In the genomic region with DNA sequence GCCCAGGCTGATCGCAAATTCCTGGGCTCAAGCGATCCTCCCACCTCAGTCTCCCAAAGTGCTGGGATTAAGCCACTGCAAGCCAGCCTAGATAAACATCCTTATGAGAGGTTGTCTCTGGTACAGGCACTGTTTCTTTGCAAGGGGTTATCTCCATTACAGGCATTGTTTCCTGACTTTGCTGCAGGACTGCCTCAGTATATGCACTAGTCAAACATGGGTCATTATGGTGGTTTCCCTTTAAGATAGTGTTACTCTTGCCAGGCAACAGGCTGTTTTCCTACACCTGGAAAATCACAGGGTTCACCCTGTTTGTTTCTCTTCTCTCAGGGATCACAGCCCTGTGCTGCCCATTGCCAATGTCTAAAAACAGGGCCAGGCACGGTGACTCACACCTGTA, we compare ENCODE assay signal across 21 cellular contexts.
"Had no signal": no experiment of that assay in that cellular context is flagged by ENCODE, and none has a peak within 500 bp of the region (broad histone marks: within the 10 kb centered on the region; RNA-seq: fewer than 3 reads in every experiment).

No MANE protein-coding gene starts in this region.

- H3K36me3 Mint-ChIP-seq: immature natural killer cell, natural killer cell had no signal

- H3K27ac ChIP-seq: brain microvascular endothelial cell, heart right ventricle, pancreas, VCaP had no signal

- H3K4me1 Mint-ChIP-seq: immature natural killer cell, natural killer cell had no signal

- ATAC-seq: activated T-cell treated with anti-CD3 and anti-CD28 coated beads, Interleukin-2, amount 50 U/mL, for 4 hours; heart right ventricle; natural killer cell; pancreas had no signal

- H3K36me3 ChIP-seq: brain microvascular endothelial cell, heart right ventricle, pancreas had no signal

- H3K4me3 ChIP-seq: heart right ventricle, pancreas had no signal

- H3K27ac Mint-ChIP-seq: activated naive CD4-positive, alpha-beta T cell treated with anti-CD3 and anti-CD28 coated beads for 36 hours; immature natural killer cell; natural killer cell had no signal

- H3K4me1 ChIP-seq: heart right ventricle, pancreas had no signal

- FAIRE-seq: colon, endometrium, pancreas had no signal

- H3K4me3 Mint-ChIP-seq: activated naive CD4-positive, alpha-beta T cell treated with anti-CD3 and anti-CD28 coated beads for 36 hours; activated T-cell treated with anti-CD3 and anti-CD28 coated beads, Interleukin-2, amount 50 U/mL, for 4 hours; immature natural killer cell; natural killer cell had no signal

- H3K9me3 Mint-ChIP-seq: activated T-cell treated with anti-CD3 and anti-CD28 coated beads, Interleukin-2, amount 50 U/mL, for 4 hours; immature natural killer cell; natural killer cell had no signal

- H3K9me3 ChIP-seq: heart right ventricle, pancreas had no signal

- H3K27me3 ChIP-seq: brain microvascular endothelial cell, pancreas had no signal

- DNase-seq: activated CD4-positive, alpha-beta T cell treated with anti-CD3 and anti-CD28 coated beads, Interleukin-2, amount 50 U/mL, for 1 hour; activated CD4-positive, CD25-positive, alpha-beta regulatory T cell treated with anti-CD3 and anti-CD28 coated beads, Interleukin-2, amount 50 U/mL, for 72 hours; activated CD8-positive, alpha-beta memory T cell treated with anti-CD3 and anti-CD28 coated beads, Interleukin-2, amount 50 U/mL, for 4 hours; activated naive CD4-positive, alpha-beta T cell treated with anti-CD3 and anti-CD28 coated beads for 36 hours; activated T-cell treated with anti-CD3 and anti-CD28 coated beads, Interleukin-2, amount 50 U/mL, for 4 hours; brain microvascular endothelial cell; central memory CD4-positive, alpha-beta T cell; heart right ventricle; immature natural killer cell; mesenchymal stem cell; natural killer cell; pancreas; stimulated activated CD4-positive, alpha-beta T cell treated with anti-CD3 and anti-CD28 coated beads, Interleukin-12 subunit alpha, Interleukin-12 subunit beta, amount 100 ng/mL, for 4 hours; stimulated activated CD4-positive, alpha-beta T cell treated with anti-CD3 and anti-CD28 coated beads, Interleukin-1b, Interleukin-23, amount 100 ng/mL, for 48 hours; stimulated activated CD8-positive, alpha-beta memory T cell treated with anti-CD3 and anti-CD28 coated beads, Interleukin-4, amount 100 ng/mL, for 48 hours; stimulated activated naive CD4-positive, alpha-beta T cell; substantia nigra; T-helper 2 cell had no signal
